Comparison of ENCODE assay signal across 16 cellular contexts in the genomic region with DNA sequence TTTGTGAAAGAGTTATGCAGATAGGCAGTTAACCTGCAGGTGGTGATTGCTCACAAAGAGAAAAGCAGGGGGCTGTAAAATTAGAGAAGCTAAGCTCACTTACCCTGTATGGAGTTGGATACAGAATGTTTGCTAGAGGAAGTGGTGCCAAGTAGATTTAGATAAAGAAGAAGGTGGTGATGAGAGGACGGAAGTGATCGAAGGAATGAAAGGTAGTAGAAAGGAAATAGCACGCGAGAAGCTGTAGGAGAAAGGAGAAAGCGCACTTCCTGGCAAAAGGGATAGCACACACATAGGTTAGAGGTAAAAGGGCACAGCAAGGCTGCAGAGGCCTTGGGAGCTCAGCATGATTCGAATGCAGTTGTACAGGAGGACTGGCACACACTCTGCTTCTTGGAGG.
DNase-seq lines count a peak whose midpoint lies in the region; ATAC-seq and TF ChIP-seq lines count a peak whose summit lies in the region.
"Had no signal": no experiment of that assay in that cellular context is flagged by ENCODE, and none has a peak within 500 bp of the region (broad histone marks: within the 10 kb centered on the region; RNA-seq: fewer than 3 reads in every experiment).

No MANE protein-coding gene starts in this region.

- no peaks in the 10 kb centered on the region for H3K36me3 Mint-ChIP-seq in activated CD4-positive, alpha-beta T cell treated with anti-CD3 and anti-CD28 coated beads for 36 hours (ENCODE audit: low read depth)
- H3K36me3 Mint-ChIP-seq in natural killer cell treated with Interleukin-12 subunit alpha and Interleukin-12 subunit beta and Interleukin-15 and Interleukin-18, amount 100 ng/mL, for 72 hours = peaks cover 4% of the 10 kb centered on the region
- no peaks in the 10 kb centered on the region for H3K36me3 Mint-ChIP-seq in natural killer cell
- peaks cover 9% of the 10 kb centered on the region for H3K36me3 Mint-ChIP-seq in activated T-helper 1 cell treated with anti-CD3 and anti-CD28 coated beads, Interleukin-12 subunit alpha, Interleukin-12 subunit beta, Interleukin-2, Interleukin-4 antibody, amounts not matched to agents 30 ng/mL and 10 ng/mL and 1 ng/mL, durations not matched to agents 14 hours and 24 hours and 36 hours (ENCODE audit: low read depth)

- no peaks in the 10 kb centered on the region for H3K27me3 Mint-ChIP-seq in activated CD4-positive, alpha-beta T cell treated with anti-CD3 and anti-CD28 coated beads for 36 hours
- H3K27me3 Mint-ChIP-seq in natural killer cell treated with Interleukin-12 subunit alpha and Interleukin-12 subunit beta and Interleukin-15 and Interleukin-18, amount 100 ng/mL, for 72 hours = no peaks in the 10 kb centered on the region
- H3K27me3 Mint-ChIP-seq in natural killer cell (ENCODE audit: low read depth in 2 of 2) = no peaks in the 10 kb centered on the region
- no peaks in the 10 kb centered on the region for H3K27me3 Mint-ChIP-seq in activated T-helper 1 cell treated with anti-CD3 and anti-CD28 coated beads, Interleukin-12 subunit alpha, Interleukin-12 subunit beta, Interleukin-2, Interleukin-4 antibody, amounts not matched to agents 30 ng/mL and 10 ng/mL and 1 ng/mL, durations not matched to agents 14 hours and 24 hours and 36 hours (ENCODE audit: insufficient read depth)

- DNase-seq in activated CD4-positive, alpha-beta T cell treated with anti-CD3 and anti-CD28 coated beads for 36 hours = no peak
- no peak for DNase-seq in activated CD4-positive, alpha-beta T cell treated with anti-CD3 and anti-CD28 coated beads for 48 hours
- no peak for DNase-seq in natural killer cell treated with Interleukin-12 subunit alpha and Interleukin-12 subunit beta and Interleukin-15 and Interleukin-18, amount 100 ng/mL, for 72 hours (ENCODE audit: low spot score)
- no peak for DNase-seq in natural killer cell
- DNase-seq in activated T-helper 1 cell treated with anti-CD3 and anti-CD28 coated beads, Interleukin-12 subunit alpha, Interleukin-12 subunit beta, Interleukin-2, Interleukin-4 antibody, amounts not matched to agents 30 ng/mL and 10 ng/mL and 1 ng/mL, durations not matched to agents 14 hours and 24 hours and 36 hours (ENCODE audit: low spot score) = no peak
- no peak for DNase-seq in activated CD8-positive, alpha-beta memory T cell treated with anti-CD3 and anti-CD28 coated beads for 24 hours
- no peak for DNase-seq in NCI-H187 treated with DMSO at 0.1 percent for 48 hours (lab: John Stamatoyannopoulos, UW)
- DNase-seq in osteoblast (ENCODE audit: insufficient read length, low spot score, missing footprints) = no peak
- DNase-seq: MM.1S, NCI-H1105, NCI-H187, NCI-H446 treated with DMSO at 0.1 percent for 48 hours, NCI-H774 had no signal

- no peak overlapping the region for H3K27ac ChIP-seq in osteoblast (ENCODE audit: low read depth, low read length)
- H3K27ac ChIP-seq: 22Rv1, KMS-11 had no signal

- H3K4me1 ChIP-seq in osteoblast (ENCODE audit: insufficient read depth, low read length) = peaks cover 21% of the 10 kb centered on the region

- intact Hi-C loops in activated CD4-positive, alpha-beta T cell treated with anti-CD3 and anti-CD28 coated beads for 36 hours (cut with DNase I, micrococcal nuclease) = loop anchor here in 1 of 2 experiments (5.0 kb wide), 1 partner anchor 248 kb away; a partner anchor contains a TSS
- intact Hi-C loops in natural killer cell (cut with micrococcal nuclease) = no loop called here
- intact Hi-C loops in activated T-helper 1 cell treated with anti-CD3 and anti-CD28 coated beads, Interleukin-12 subunit alpha, Interleukin-12 subunit beta, Interleukin-2, Interleukin-4 antibody, amounts not matched to agents 30 ng/mL and 10 ng/mL and 1 ng/mL, durations not matched to agents 14 hours and 24 hours and 36 hours (cut with micrococcal nuclease) = no loop called here

- no peaks in the 10 kb centered on the region for H3K9me3 ChIP-seq in osteoblast (ENCODE audit: low read depth, low read length)

- H4K20me1 ChIP-seq in osteoblast (ENCODE audit: insufficient read depth, low read length) = no peaks in the 10 kb centered on the region

- H3K9me3 Mint-ChIP-seq in activated CD4-positive, alpha-beta T cell treated with anti-CD3 and anti-CD28 coated beads for 36 hours (ENCODE audit: low read depth) = no peaks in the 10 kb centered on the region
- peaks cover 4% of the 10 kb centered on the region for H3K9me3 Mint-ChIP-seq in natural killer cell treated with Interleukin-12 subunit alpha and Interleukin-12 subunit beta and Interleukin-15 and Interleukin-18, amount 100 ng/mL, for 72 hours
- H3K9me3 Mint-ChIP-seq in natural killer cell = no peaks in the 10 kb centered on the region
- H3K9me3 Mint-ChIP-seq in activated T-helper 1 cell treated with anti-CD3 and anti-CD28 coated beads, Interleukin-12 subunit alpha, Interleukin-12 subunit beta, Interleukin-2, Interleukin-4 antibody, amounts not matched to agents 30 ng/mL and 10 ng/mL and 1 ng/mL, durations not matched to agents 14 hours and 24 hours and 36 hours = peaks cover 5% of the 10 kb centered on the region

- H3K36me3 ChIP-seq in osteoblast (ENCODE audit: insufficient read depth, low read length) = no peaks in the 10 kb centered on the region

- TF ChIP-seq CTCF in natural killer cell (IDR thresholded peaks at IDR 0.05) = no peak
- TF ChIP-seq CTCF in osteoblast (IDR thresholded peaks at IDR 0.05; ENCODE audit: extremely low read depth, low read depth, low read length) = no peak

- no peak overlapping the region for H3K4me2 ChIP-seq in osteoblast (ENCODE audit: insufficient read depth, low read length)
- H3K4me2 ChIP-seq: KMS-11 had no signal

- no peak overlapping the region for H3K4me3 Mint-ChIP-seq in activated CD4-positive, alpha-beta T cell treated with anti-CD3 and anti-CD28 coated beads for 36 hours
- peak overlapping the region; percentile 26 for H3K4me3 Mint-ChIP-seq in natural killer cell treated with Interleukin-12 subunit alpha and Interleukin-12 subunit beta and Interleukin-15 and Interleukin-18, amount 100 ng/mL, for 72 hours
- no peak overlapping the region for H3K4me3 Mint-ChIP-seq in natural killer cell
- no peak overlapping the region for H3K4me3 Mint-ChIP-seq in activated T-helper 1 cell treated with anti-CD3 and anti-CD28 coated beads, Interleukin-12 subunit alpha, Interleukin-12 subunit beta, Interleukin-2, Interleukin-4 antibody, amounts not matched to agents 30 ng/mL and 10 ng/mL and 1 ng/mL, durations not matched to agents 14 hours and 24 hours and 36 hours

- H3K27ac Mint-ChIP-seq in activated CD4-positive, alpha-beta T cell treated with anti-CD3 and anti-CD28 coated beads for 36 hours = peak overlapping the region; percentile 62
- peak overlapping the region; percentile 15 to 36 for H3K27ac Mint-ChIP-seq in natural killer cell treated with Interleukin-12 subunit alpha and Interleukin-12 subunit beta and Interleukin-15 and Interleukin-18, amount 100 ng/mL, for 72 hours
- peak overlapping the region in 1 of 2 donors; percentile 23 for H3K27ac Mint-ChIP-seq in natural killer cell
- peak overlapping the region; percentile 0 for H3K27ac Mint-ChIP-seq in activated T-helper 1 cell treated with anti-CD3 and anti-CD28 coated beads, Interleukin-12 subunit alpha, Interleukin-12 subunit beta, Interleukin-2, Interleukin-4 antibody, amounts not matched to agents 30 ng/mL and 10 ng/mL and 1 ng/mL, durations not matched to agents 14 hours and 24 hours and 36 hours

- POLR2A ChIA-PET in activated CD4-positive, alpha-beta T cell treated with anti-CD3 and anti-CD28 coated beads for 36 hours (lab: Charles Lee) = no interaction called here

- CTCF ChIA-PET in activated CD4-positive, alpha-beta T cell treated with anti-CD3 and anti-CD28 coated beads for 36 hours (lab: Charles Lee) = interaction anchor here (0.6 to 0.9 kb wide), 2 partner anchors 37 to 88 kb away, joined by 3 to 4 read pairs; no protein-coding TSS in a partner anchor

- no peaks in the 10 kb centered on the region for H3K79me2 ChIP-seq in osteoblast (ENCODE audit: insufficient read depth, low read length)

- no peak overlapping the region for H3K4me3 ChIP-seq in osteoblast (ENCODE audit: insufficient read depth, low read length)

- H3K4me1 Mint-ChIP-seq in activated CD4-positive, alpha-beta T cell treated with anti-CD3 and anti-CD28 coated beads for 36 hours = peaks cover 47% of the 10 kb centered on the region
- H3K4me1 Mint-ChIP-seq in natural killer cell treated with Interleukin-12 subunit alpha and Interleukin-12 subunit beta and Interleukin-15 and Interleukin-18, amount 100 ng/mL, for 72 hours (ENCODE audit: low read depth in 2 of 2) = peaks cover 38 to 46% of the 10 kb centered on the region in 2 donors
- peaks cover 35% of the 10 kb centered on the region in 2 donors for H3K4me1 Mint-ChIP-seq in natural killer cell
- H3K4me1 Mint-ChIP-seq in activated T-helper 1 cell treated with anti-CD3 and anti-CD28 coated beads, Interleukin-12 subunit alpha, Interleukin-12 subunit beta, Interleukin-2, Interleukin-4 antibody, amounts not matched to agents 30 ng/mL and 10 ng/mL and 1 ng/mL, durations not matched to agents 14 hours and 24 hours and 36 hours (ENCODE audit: low read depth) = peaks cover 43% of the 10 kb centered on the region

- no peak for ATAC-seq in activated CD4-positive, alpha-beta T cell treated with anti-CD3 and anti-CD28 coated beads for 36 hours
- no peak for ATAC-seq in natural killer cell treated with Interleukin-12 subunit alpha and Interleukin-12 subunit beta and Interleukin-15 and Interleukin-18, amount 100 ng/mL, for 72 hours
- ATAC-seq in natural killer cell = no peak
- ATAC-seq: Panc1 had no signal

- H3K27me3 ChIP-seq in osteoblast (ENCODE audit: insufficient read depth, low read length) = no peaks in the 10 kb centered on the region

- H2AFZ ChIP-seq in osteoblast (ENCODE audit: low read length) = no peak overlapping the region
